Comparison of ENCODE assay signal across 8 cellular contexts in the genomic region with DNA sequence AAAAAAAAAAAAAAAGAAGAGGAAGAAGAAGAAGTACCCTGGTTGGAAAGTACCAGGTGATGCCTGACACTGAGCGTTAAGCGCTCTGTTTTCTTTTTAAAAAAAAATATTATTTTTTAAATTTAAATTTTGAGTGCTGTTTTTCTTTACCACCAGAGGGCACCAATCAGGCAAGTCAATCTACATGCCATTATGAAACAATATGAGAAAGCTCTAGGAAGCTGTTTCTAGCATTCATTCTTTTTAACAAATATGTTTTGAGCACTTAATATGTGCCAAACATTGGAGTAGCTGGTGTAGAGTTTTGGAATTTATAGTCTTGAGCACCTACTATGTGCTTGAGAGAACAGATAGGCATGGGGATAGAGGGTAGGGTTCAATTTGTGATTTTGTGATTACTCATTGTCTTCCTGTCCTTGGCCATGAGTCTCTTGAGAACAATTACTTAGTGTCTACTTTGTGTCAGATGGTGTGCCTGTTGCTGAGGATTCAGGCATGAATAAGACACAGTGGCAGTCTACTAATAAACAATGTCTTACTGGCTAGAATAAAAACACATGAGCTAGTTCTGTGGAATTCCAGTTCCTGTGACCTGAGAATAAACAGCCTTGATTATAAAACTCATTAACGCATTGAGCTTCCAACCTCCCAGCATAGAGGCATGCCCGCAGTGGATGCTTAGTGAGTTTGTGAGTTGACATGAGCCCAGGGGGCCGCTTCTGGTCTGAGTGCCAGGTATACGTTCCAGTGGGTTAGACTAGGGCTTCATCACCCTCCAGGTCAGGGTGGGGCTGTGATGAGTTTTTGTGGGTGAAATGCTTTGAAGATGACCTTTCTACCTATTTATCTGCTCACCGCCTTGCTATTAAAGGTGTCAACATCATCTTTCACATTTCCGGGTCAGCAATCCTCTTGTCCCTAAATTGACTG. TPM values are rescaled to one million over a fixed set of nuclear protein-coding genes. Genes with fewer than 3 reads are reported as not detected.
DNase-seq lines count a peak whose midpoint lies in the region; ATAC-seq lines count a peak whose summit lies in the region.

No MANE protein-coding gene starts in this region.

- H3K36me3 Mint-ChIP-seq in activated naive CD8-positive, alpha-beta T cell: peaks cover 2% of the 10 kb centered on the region

- DNase-seq in A172 (ENCODE audit: low spot score) (peak; percentile 63), EL (peak; percentile 73), NCI-H2029 treated with DMSO at 0.1 percent for 48 hours (lab: John Stamatoyannopoulos, UW) (peak; percentile 38), glomerular visceral epithelial cell (ENCODE audit: extremely low spot score) (peak; percentile 48), skeletal muscle cell (ENCODE audit: low read depth) (peak; percentile 34)
- DNase-seq in NK-92 treated with Interleukin-12 subunit alpha and Interleukin-12 subunit beta, amount 100 ng/mL, for 24 hours (lab: John Stamatoyannopoulos, UW): no peak

- H3K4me3 Mint-ChIP-seq in activated naive CD8-positive, alpha-beta T cell: no peak overlapping the region

- H3K9me3 Mint-ChIP-seq in activated naive CD8-positive, alpha-beta T cell (ENCODE audit: low read depth): no peaks in the 10 kb centered on the region

- no peak overlapping the region for H3K4me3 ChIP-seq in skeletal muscle cell (ENCODE audit: low read depth, low read length)

- ATAC-seq in GM19452 (IDR thresholded peaks at IDR 0.05; ENCODE audit: unreplicated experiment): no peak

- H3K4me1 Mint-ChIP-seq in activated naive CD8-positive, alpha-beta T cell (ENCODE audit: low read depth): peaks cover 33% of the 10 kb centered on the region

- no peaks in the 10 kb centered on the region for H3K27me3 Mint-ChIP-seq in activated naive CD8-positive, alpha-beta T cell

- H3K27ac Mint-ChIP-seq in activated naive CD8-positive, alpha-beta T cell: peak overlapping the region; percentile 47

RNA-seq across cellular contexts. Expression of a gene that starts 3.0 kb away (rescaled TPM):
- total RNA-seq in A172 (2014; rRNA removed; shearing (Covaris generic)): 14.4 and 16.0 TPM in 2 replicates

RNA-seq across cellular contexts. Expression of a gene that starts 18.6 kb away (rescaled TPM):
- total RNA-seq in A172 (2014; rRNA removed; shearing (Covaris generic)): 1.5 TPM in 1 of 2 replicates, not detected in the other
